In the genomic region with DNA sequence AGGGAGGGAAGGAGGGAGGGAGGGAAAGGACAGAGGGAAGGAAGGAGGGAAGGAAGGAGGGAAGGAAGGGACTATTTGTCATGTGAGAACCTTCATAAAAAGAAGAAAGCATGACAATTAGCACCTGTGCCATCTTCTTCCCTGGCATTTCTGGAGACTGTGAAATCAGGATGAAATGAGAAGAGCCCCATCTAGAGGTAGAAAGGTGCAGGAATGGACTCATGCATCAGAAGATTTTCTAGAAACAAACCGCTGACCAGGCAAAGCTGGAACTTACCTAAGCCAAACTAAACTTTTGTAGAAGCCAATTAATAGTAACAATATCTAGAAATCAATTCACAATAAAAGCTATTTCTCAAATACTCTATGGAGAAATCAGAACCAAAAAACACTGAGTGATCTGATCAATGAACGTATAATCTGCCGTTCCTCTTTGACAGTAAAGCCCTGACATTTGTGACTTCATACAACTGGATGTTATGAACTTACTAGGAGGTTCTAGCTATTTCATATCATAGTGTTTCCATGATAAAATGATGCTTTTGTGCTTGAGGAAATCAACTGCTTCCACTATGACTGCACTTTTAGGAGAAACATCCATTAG, we compare ENCODE assay signal across 8 cellular contexts. TPM values are rescaled to one million over a fixed set of nuclear protein-coding genes. Genes with fewer than 3 reads are reported as not detected.
A peak's percentile ranks its signal among the peaks of the same experiment; 100 is the strongest.
DNase-seq lines count a peak whose midpoint lies in the region; ATAC-seq and TF ChIP-seq lines count a peak whose summit lies in the region.

No MANE protein-coding gene starts in this region.

- H3K4me1 ChIP-seq in prostate gland (replicated peaks), result no peaks in the 10 kb centered on the region

- DNase-seq in SKM-1 treated with dmso at 0.1 percent for 144 hours (lab: John Stamatoyannopoulos, UW; ENCODE audit: unreplicated experiment) (peak; percentile 14), SKM-1 (lab: John Stamatoyannopoulos, UW; ENCODE audit: unreplicated experiment) (no peak), NAMALWA (ENCODE audit: low spot score) (peak; percentile 67), SW480 (ENCODE audit: low spot score) (peak; percentile 74), germinal center (ENCODE audit: low spot score) (peak; percentile 22), prostate gland (ENCODE audit: low spot score) (peak; percentile 53), NCI-H226 (no peak)

- 59% methylated on average over 3 of the region's 3 CpGs for WGBS in prostate gland

- no peak overlapping the region for H3K27ac ChIP-seq in prostate gland

- ATAC-seq in GM18517 (IDR thresholded peaks at IDR 0.05; ENCODE audit: unreplicated experiment), result no peak

- intact Hi-C loops in prostate gland (cut with DNase I), result loop anchor here (5.0 kb wide), 1 partner anchor 435 kb away; no protein-coding TSS in a partner anchor

- H3K36me3 ChIP-seq in prostate gland, result no peaks in the 10 kb centered on the region

- no peaks in the 10 kb centered on the region for H3K9me3 ChIP-seq in prostate gland

- TF ChIP-seq CTCF in prostate gland (IDR thresholded peaks at IDR 0.05), result peak in 3 of 4 experiments; percentile 71 to 84 (median 73)

- no peaks in the 10 kb centered on the region for H3K27me3 ChIP-seq in prostate gland (replicated peaks; ENCODE audit: insufficient read depth)

- H3K4me3 ChIP-seq in prostate gland, result no peak overlapping the region

- TF ChIP-seq POLR2A in prostate gland (IDR thresholded peaks at IDR 0.05), result no peak

RNA-seq across cellular contexts. Expression of gene CRACR2A, which starts 24.4 kb away (rescaled TPM):
- 10 to 100 TPM; 21.6 to 39.1 TPM for total RNA-seq in prostate gland

Comparison
In these comparisons a context has a peak if more than half of its experiments do, and no peak if none do; other contexts are left out.
1. DNase-seq: peak in SKM-1 treated with dmso at 0.1 percent for 144 hours (single experiment), NAMALWA (single experiment), SW480 (single experiment), germinal center (single experiment) and prostate gland (single experiment); none in SKM-1 (single experiment) and NCI-H226 (single experiment).